In genomic region chr11:3162410-3163240, GRCh38 we compare ENCODE assay signal across 12 cellular contexts. TPM values are rescaled to one million over a fixed set of nuclear protein-coding genes. Genes with fewer than 3 reads are reported as not detected.
DNase-seq lines count a peak whose midpoint lies in the region; ATAC-seq and TF ChIP-seq lines count a peak whose summit lies in the region.
"Had no signal": no experiment of that assay in that cellular context is flagged by ENCODE, and none has a peak within 500 bp of the region (broad histone marks: within the 10 kb centered on the region; RNA-seq: fewer than 3 reads in every experiment).

No MANE protein-coding gene starts in this region.

- H3K27ac ChIP-seq in GM23338 (ENCODE audit: low read depth) (no peak overlapping the region), right lobe of liver (no peak overlapping the region), spleen (peak overlapping the region in 2 of 8 donors; percentile 73 to 87)
- H3K27ac ChIP-seq: epithelial cell of prostate had no signal

- H3K36me3 ChIP-seq in GM23338 (ENCODE audit: insufficient read depth) (no peaks in the 10 kb centered on the region), right lobe of liver (no peaks in the 10 kb centered on the region), spleen (no peaks in the 10 kb centered on the region)

- in situ Hi-C loops in astrocyte of the cerebellum (cut with HindIII; ENCODE audit: low sequenced_read_pairs) = no loop called here

- DNase-seq in GM23338 (ENCODE audit: low spot score) (no peak), astrocyte of the cerebellum (ENCODE audit: low read depth) (no peak), right lobe of liver (peak in 2 of 3 donors; percentile 14 to 45), spleen (peak; percentile 68), mesenteric fat pad (ENCODE audit: low spot score) (no peak), GM03348 (ENCODE audit: low spot score) (no peak)
- no peak for DNase-seq in stimulated activated CD4-positive, alpha-beta T cell treated with anti-CD3 and anti-CD28 coated beads, Interleukin-15, amount 100 ng/mL, for 24 hours
- DNase-seq: stimulated activated CD4-positive, alpha-beta T cell treated with anti-CD3 and anti-CD28 coated beads, Interleukin-4, amount 100 ng/mL, for 4 hours had no signal

- H3K4me1 Mint-ChIP-seq in GM23338 = peaks cover 45% of the 10 kb centered on the region

- H2AFZ ChIP-seq in GM23338 = no peak overlapping the region

- H3K4me3 ChIP-seq in GM23338 (no peak overlapping the region), astrocyte of the cerebellum (ENCODE audit: low read depth, low read length) (peak overlapping the region; percentile 10), right lobe of liver (no peak overlapping the region), spleen (peak overlapping the region in 2 of 8 donors; percentile 77 to 85)
- H3K4me3 ChIP-seq: lung had no signal

- H3K9me2 ChIP-seq in GM23338 (ENCODE audit: insufficient read depth) = no peaks in the 10 kb centered on the region

- no peaks in the 10 kb centered on the region for H4K20me1 ChIP-seq in GM23338 (replicated peaks; ENCODE audit: insufficient read depth)

- H3K4me1 ChIP-seq in GM23338 (ENCODE audit: insufficient read depth) (peaks cover 18% of the 10 kb centered on the region; the same call in 1 of the 2 replicates), right lobe of liver (no peaks in the 10 kb centered on the region), spleen (peaks cover 4 to 97% (median 56%) of the 10 kb centered on the region in 6 donors)

- H3K9me3 ChIP-seq in right lobe of liver (no peaks in the 10 kb centered on the region), spleen (no peaks in the 10 kb centered on the region)

- H3K36me3 Mint-ChIP-seq in GM23338 (ENCODE audit: low read depth) = no peaks in the 10 kb centered on the region; the same call in 2 of the 3 replicates

- H3F3A ChIP-seq in GM23338 (replicated peaks; ENCODE audit: low read depth) = 0 out of 2 replicates have a peak, but pooled peaks cover 2% of the 10 kb centered on the region

- H3K27me3 Mint-ChIP-seq in GM23338 (ENCODE audit: insufficient read depth, low read depth, poor library complexity) = peaks cover 32% of the 10 kb centered on the region

- H3K79me2 ChIP-seq in GM23338 (replicated peaks; ENCODE audit: insufficient read depth) = no peaks in the 10 kb centered on the region

- H3K27me3 ChIP-seq in GM23338 (ENCODE audit: insufficient read depth) (peaks cover 40% of the 10 kb centered on the region), right lobe of liver (no peaks in the 10 kb centered on the region), spleen (replicated peaks in 1 of 7) (peaks cover 0 to 45% (median 6%) of the 10 kb centered on the region in 7 donors)

- 70% methylated on average over 13 of the region's 21 CpGs for WGBS in right lobe of liver (ENCODE audit: insufficient coverage, low coverage, low lambda C conversion rate, missing lambda C conversion rate)
- 66 to 85% (median 78%) methylated on average over 19 to 21 of the region's 21 CpGs for WGBS in spleen, 5 donors

- TF ChIP-seq CTCF in GM23338 (conservative IDR thresholded peaks at IDR 0.05; ENCODE audit: low read depth in 2 of 2) (no peak), astrocyte of the cerebellum (IDR thresholded peaks at IDR 0.05; ENCODE audit: low read depth, low read length, missing control alignments) (no peak), right lobe of liver (IDR thresholded peaks at IDR 0.05) (no peak), spleen (IDR thresholded peaks at IDR 0.05 in 8 of 11, conservative IDR thresholded peaks at IDR 0.05 in 3 of 11) (no peak)

- H3K4me2 ChIP-seq in GM23338 = no peak overlapping the region

- no peaks in the 10 kb centered on the region for H3K9me3 Mint-ChIP-seq in GM23338
- H3K9me3 Mint-ChIP-seq: activated T-helper 17 cell treated with anti-CD3 and anti-CD28 coated beads, Interleukin-2, amount 50 U/mL, for 72 hours had no signal

- no peak for ATAC-seq in GM23338
- no peak for ATAC-seq in right lobe of liver
- no peak for ATAC-seq in GM18867 (IDR thresholded peaks at IDR 0.05; ENCODE audit: unreplicated experiment)
- ATAC-seq: activated T-helper 17 cell treated with anti-CD3 and anti-CD28 coated beads, Interleukin-2, amount 50 U/mL, for 72 hours had no signal

- no peak for TF ChIP-seq POLR2A in right lobe of liver (IDR thresholded peaks at IDR 0.05)
- no peak for TF ChIP-seq POLR2A in spleen (IDR thresholded peaks at IDR 0.05)

- H3K27ac Mint-ChIP-seq in GM23338 = no peak overlapping the region
- H3K27ac Mint-ChIP-seq: activated T-helper 17 cell treated with anti-CD3 and anti-CD28 coated beads, Interleukin-2, amount 50 U/mL, for 72 hours had no signal

- intact Hi-C loops in right lobe of liver (cut with DNase I) = no loop called here
- intact Hi-C loops in spleen (cut with DNase I; ENCODE audit: low total_unique reads) = no loop called here

- H3K4me3 Mint-ChIP-seq in GM23338 = peak overlapping the region; percentile 21; the same call in 1 of the 3 replicates

TF ChIP-seq in GM23338, 12 proteins besides CTCF, POLR2A, EP300 and RAD21 (continues in another document):
- TF ChIP-seq ZNF114 (CRISPR knock-in tag; IDR thresholded peaks at IDR 0.05) = no peak
- TF ChIP-seq EZH2phosphoT487 (IDR thresholded peaks at IDR 0.05; ENCODE audit: unreplicated experiment) = no peak
- TF ChIP-seq ZNF462 (CRISPR knock-in tag; IDR thresholded peaks at IDR 0.05) = no peak
- TF ChIP-seq ZNF331 (CRISPR knock-in tag; IDR thresholded peaks at IDR 0.05; ENCODE audit: low read depth) = no peak
- TF ChIP-seq CREB1 (CRISPR knock-in tag; IDR thresholded peaks at IDR 0.05; ENCODE audit: low read depth) = no peak

RNA-seq across cellular contexts. Expression of gene OSBPL5, which starts 2.5 kb away (rescaled TPM):
- total RNA-seq in GM23338 (2014; rRNA removed; shearing (Covaris generic)) = 8.1 and 12.0 TPM in 2 replicates
- polyA plus RNA-seq in GM23338 (2016; fragmentation: Nextera tagmentation; extraction: Ambion mirVana) (2.7 and 3.4 TPM in 2 replicates), spleen (10 to 100 TPM in 2 of 3 donors, 1 to 10 TPM in 1; 5.1 to 21.6 (median 10.7) TPM)
- total RNA-seq in right lobe of liver (1 to 10 TPM; 2.2 to 6.3 (median 3.4) TPM), spleen (10 to 100 TPM; 37.2 to 91.2 (median 73.3) TPM), mesenteric fat pad (41.4 TPM)

RNA-seq across cellular contexts. Expression of gene MRGPRG, which starts 56.0 kb away (rescaled TPM):
- not detected in 2 replicates for total RNA-seq in GM23338 (2014; rRNA removed; shearing (Covaris generic))
- polyA plus RNA-seq in GM23338 (2016; fragmentation: Nextera tagmentation; extraction: Ambion mirVana) (not detected in 2 replicates), spleen (not detected)
- total RNA-seq in right lobe of liver (not detected), spleen (not detected), mesenteric fat pad (not detected)
- total RNA-seq: activated T-helper 17 cell treated with anti-CD3 and anti-CD28 coated beads, Interleukin-2, amount 50 U/mL, for 72 hours; lung had no signal
- polyA plus RNA-seq: lung had no signal

Comparison
In these comparisons a context has a peak if more than half of its experiments do, and no peak if none do; other contexts are left out.
1. DNase-seq: peak in right lobe of liver (2 of 3) and spleen (single experiment); none in GM23338 (single experiment), astrocyte of the cerebellum (single experiment), mesenteric fat pad (single experiment), GM03348 (single experiment) and stimulated activated CD4-positive, alpha-beta T cell treated with anti-CD3 and anti-CD28 coated beads, Interleukin-15, amount 100 ng/mL, for 24 hours (single experiment).